In the genomic region with DNA sequence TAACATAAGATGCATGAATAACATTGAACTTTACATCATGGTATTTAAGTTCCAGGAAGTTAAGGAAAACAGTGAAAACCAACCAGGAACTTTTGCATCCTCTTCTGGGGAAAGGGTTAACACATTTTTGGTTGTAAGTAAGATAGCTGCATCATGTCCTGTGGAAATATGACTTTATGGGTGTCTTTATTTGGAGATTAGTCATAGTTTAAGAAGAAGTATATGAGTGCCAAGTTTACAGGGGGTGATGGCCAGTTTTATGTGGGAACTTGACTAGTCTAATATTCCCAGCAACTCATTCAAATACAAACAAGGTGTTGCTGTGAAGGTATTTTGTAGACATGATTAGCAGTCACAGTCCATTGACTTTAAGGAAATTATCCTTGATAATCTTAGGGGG, we compare ENCODE assay signal across 17 cellular contexts.
"Had no signal": no experiment of that assay in that cellular context is flagged by ENCODE, and none has a peak within 500 bp of the region (broad histone marks: within the 10 kb centered on the region; RNA-seq: fewer than 3 reads in every experiment).

No MANE protein-coding gene starts in this region.

- H3K27ac ChIP-seq: right atrium auricular region, suprapubic skin, upper lobe of right lung had no signal

- DNase-seq: activated B cell treated with CpG ODN at 0.5 μM for 24 hours; activated CD4-positive, alpha-beta T cell treated with anti-CD3 and anti-CD28 coated beads for 48 hours; activated CD8-positive, alpha-beta memory T cell treated with anti-CD3 and anti-CD28 coated beads, Interleukin-2, amount 50 U/mL, for 4 hours; activated CD8-positive, alpha-beta T cell treated with anti-CD3 and anti-CD28 coated beads, Interleukin-2, amount 10 ng/mL, durations not matched to agents 7 days and 5 days; activated gamma-delta T cell treated with Interleukin-2 at 50 U/mL for 16 hours; activated T-cell treated with anti-CD3 and anti-CD28 coated beads, Interleukin-2, amount 50 U/mL, for 72 hours; amniotic stem cell; cerebellar nuclear complex; effector memory CD8-positive, alpha-beta T cell; left ventricle myocardium superior; mesenchymal stem cell; stimulated activated naive CD8-positive, alpha-beta T cell treated with anti-CD3 and anti-CD28 coated beads, Interleukin-15, Interleukin-2, amounts not matched to agents 100 U/mL and 50 U/mL, for 24 hours; upper lobe of right lung had no signal

- H3K36me3 ChIP-seq: right atrium auricular region, suprapubic skin, upper lobe of right lung had no signal

- H3K9me3 ChIP-seq: right atrium auricular region, suprapubic skin, upper lobe of right lung had no signal

- H3K4me2 ChIP-seq: smooth muscle cell had no signal

- H3K4me1 ChIP-seq: right atrium auricular region, suprapubic skin, upper lobe of right lung had no signal

- ATAC-seq: activated CD8-positive, alpha-beta T cell treated with anti-CD3 and anti-CD28 coated beads, Interleukin-2, amount 10 ng/mL, durations not matched to agents 7 days and 5 days; activated T-cell treated with anti-CD3 and anti-CD28 coated beads, Interleukin-2, amount 50 U/mL, for 72 hours; effector memory CD8-positive, alpha-beta T cell; left ventricle myocardium superior; natural killer cell treated with Interleukin-12 subunit alpha and Interleukin-12 subunit beta and Interleukin-15 and Interleukin-18, amount 100 ng/mL, for 72 hours; stimulated activated naive CD8-positive, alpha-beta T cell treated with anti-CD3 and anti-CD28 coated beads, Interleukin-15, Interleukin-2, amounts not matched to agents 100 U/mL and 50 U/mL, for 24 hours; upper lobe of right lung had no signal

- H3K4me3 ChIP-seq: right atrium auricular region, smooth muscle cell, suprapubic skin, upper lobe of right lung had no signal

- H3K27me3 ChIP-seq: right atrium auricular region, suprapubic skin, upper lobe of right lung had no signal
